1 cellular context compared by ENCODE assay signal in genomic region chr6:21241231-21242130, GRCh38.
TF ChIP-seq lines count a peak whose summit lies in the region.

No MANE protein-coding gene starts in this region.

TF ChIP-seq in SK-N-SH, 30 proteins besides CTCF, POLR2A, EP300 and RAD21 (continued from another document):
- TF ChIP-seq NRF1 (IDR thresholded peaks at IDR 0.05; ENCODE audit: low read depth, low read length): no peak
- no peak for TF ChIP-seq USF1 (IDR thresholded peaks at IDR 0.05; ENCODE audit: borderline replicate concordance, low read depth)
- no peak for TF ChIP-seq TAF1 (IDR thresholded peaks at IDR 0.05; ENCODE audit: borderline replicate concordance, low read depth, low read length)
- no peak; the same call in 1 of the 2 replicates for TF ChIP-seq SMC3 (IDR thresholded peaks at IDR 0.05; ENCODE audit: low read depth, low read length)
- no peak for TF ChIP-seq MXI1 (IDR thresholded peaks at IDR 0.05; ENCODE audit: low read depth, low read length)
- TF ChIP-seq PBX3 (IDR thresholded peaks at IDR 0.05): no peak
- no peak for TF ChIP-seq MAX (IDR thresholded peaks at IDR 0.05; ENCODE audit: low read depth)
